In the genomic region with DNA sequence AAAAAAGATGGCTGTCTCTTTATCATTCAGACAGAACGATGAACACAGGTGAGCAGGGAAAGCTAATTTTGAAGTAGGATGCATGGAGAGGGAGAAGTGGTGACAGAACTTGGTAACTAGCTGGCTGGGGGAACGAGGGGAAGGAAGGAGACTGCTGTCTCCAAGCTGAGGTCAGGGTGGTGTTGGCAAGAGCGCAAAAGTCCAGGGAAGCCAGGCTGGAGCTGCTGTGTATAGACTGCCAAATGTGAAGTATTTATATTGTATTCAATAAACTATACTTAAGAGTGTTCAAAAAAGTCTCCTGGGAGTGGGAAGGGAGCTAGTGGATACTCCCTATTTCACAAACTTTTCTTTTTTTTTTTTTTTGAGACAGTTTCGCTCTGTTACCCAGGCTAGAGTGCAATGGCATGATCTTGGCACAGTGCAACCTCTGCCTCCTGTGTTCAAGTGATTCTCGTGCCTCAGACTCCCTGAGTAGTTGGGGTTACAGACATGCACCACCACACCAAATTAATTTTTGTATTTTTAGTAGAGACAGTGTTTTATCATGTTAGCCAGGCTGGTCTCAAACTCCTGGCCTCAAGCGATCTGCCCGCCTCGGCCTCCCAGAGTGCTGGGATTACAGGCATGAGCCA, we compare ENCODE assay signal across 18 cellular contexts. TPM values are rescaled to one million over a fixed set of nuclear protein-coding genes. Genes with fewer than 3 reads are reported as not detected.
"Had no signal": no experiment of that assay in that cellular context is flagged by ENCODE, and none has a peak within 500 bp of the region (broad histone marks: within the 10 kb centered on the region; RNA-seq: fewer than 3 reads in every experiment).

No MANE protein-coding gene starts in this region.

- H3K27me3 Mint-ChIP-seq: activated B cell treated with CpG ODN at 0.5 μM for 24 hours; brain; natural killer cell treated with Interleukin-12 subunit alpha and Interleukin-12 subunit beta and Interleukin-15 and Interleukin-18, amount 100 ng/mL, for 72 hours; stimulated activated naive CD8-positive, alpha-beta T cell treated with anti-CD3 and anti-CD28 coated beads, Interleukin-15, Interleukin-2, amounts not matched to agents 100 ng/mL and 50 ng/mL, for 24 hours had no signal

- H3K4me3 Mint-ChIP-seq: activated B cell treated with CpG ODN at 0.5 μM for 24 hours; activated T-cell treated with anti-CD3 and anti-CD28 coated beads, Interleukin-2, amount 50 U/mL, for 72 hours; brain; mesothelial cell of epicardium; natural killer cell treated with Interleukin-12 subunit alpha and Interleukin-12 subunit beta and Interleukin-15 and Interleukin-18, amount 100 ng/mL, for 72 hours; stimulated activated naive CD8-positive, alpha-beta T cell treated with anti-CD3 and anti-CD28 coated beads, Interleukin-15, Interleukin-2, amounts not matched to agents 100 ng/mL and 50 ng/mL, for 24 hours had no signal

- H3K4me3 ChIP-seq: lower lobe of right lung had no signal

- H3K4me1 Mint-ChIP-seq: brain, mesothelial cell of epicardium had no signal

- ATAC-seq: activated T-cell treated with anti-CD3 and anti-CD28 coated beads, Interleukin-2, amount 50 U/mL, for 72 hours; left colon; natural killer cell treated with Interleukin-12 subunit alpha and Interleukin-12 subunit beta and Interleukin-15 and Interleukin-18, amount 100 ng/mL, for 72 hours had no signal

- H3K9me3 ChIP-seq: lower lobe of right lung had no signal

- DNase-seq: activated B cell treated with CpG ODN at 0.5 μM for 24 hours; activated CD4-positive, alpha-beta T cell treated with anti-CD3 and anti-CD28 coated beads for 48 hours; activated gamma-delta T cell treated with Interleukin-2 at 50 U/mL for 16 hours; activated T-cell treated with anti-CD3 and anti-CD28 coated beads, Interleukin-2, amount 50 U/mL, for 72 hours; anterior cingulate cortex; caudate nucleus; hypothalamus; islet precursor cell; left colon; lower lobe of right lung; trophoblast cell had no signal

- H3K27ac ChIP-seq: lower lobe of right lung had no signal

- H3K27ac Mint-ChIP-seq: activated B cell treated with CpG ODN at 0.5 μM for 24 hours; activated T-cell treated with anti-CD3 and anti-CD28 coated beads, Interleukin-2, amount 50 U/mL, for 72 hours; mesothelial cell of epicardium; stimulated activated naive CD8-positive, alpha-beta T cell treated with anti-CD3 and anti-CD28 coated beads, Interleukin-15, Interleukin-2, amounts not matched to agents 100 ng/mL and 50 ng/mL, for 24 hours had no signal

- H3K9me3 Mint-ChIP-seq: activated B cell treated with CpG ODN at 0.5 μM for 24 hours; activated T-cell treated with anti-CD3 and anti-CD28 coated beads, Interleukin-2, amount 50 U/mL, for 72 hours; mesothelial cell of epicardium; natural killer cell treated with Interleukin-12 subunit alpha and Interleukin-12 subunit beta and Interleukin-15 and Interleukin-18, amount 100 ng/mL, for 72 hours; stimulated activated naive CD8-positive, alpha-beta T cell treated with anti-CD3 and anti-CD28 coated beads, Interleukin-15, Interleukin-2, amounts not matched to agents 100 ng/mL and 50 ng/mL, for 24 hours had no signal

- H3K36me3 Mint-ChIP-seq: natural killer cell treated with Interleukin-12 subunit alpha and Interleukin-12 subunit beta and Interleukin-15 and Interleukin-18, amount 100 ng/mL, for 72 hours had no signal

RNA-seq across cellular contexts. Expression of a gene that starts 8.6 kb away (rescaled TPM):
- total RNA-seq: activated B cell treated with CpG ODN at 0.5 μM for 24 hours; epithelial cell of proximal tubule; frontal cortex; left colon; lower lobe of right lung; mesothelial cell of epicardium; natural killer cell treated with Interleukin-12 subunit alpha and Interleukin-12 subunit beta and Interleukin-15 and Interleukin-18, amount 100 ng/mL, for 72 hours; T-helper 2 cell treated with Interferon-gamma antibody and Interleukin-4, amounts not matched to agents 100 ng/mL and 5 ng/mL, for 36 hours had no signal

RNA-seq across cellular contexts. Expression of a gene that starts 13.9 kb away (rescaled TPM):
- total RNA-seq: epithelial cell of proximal tubule, frontal cortex had no signal
